In genomic region chr18:63099026-63099840, GRCh38 we compare ENCODE assay signal across 11 cellular contexts.
DNase-seq lines count a peak whose midpoint lies in the region; ATAC-seq and TF ChIP-seq lines count a peak whose summit lies in the region.
"Had no signal": no experiment of that assay in that cellular context is flagged by ENCODE, and none has a peak within 500 bp of the region (broad histone marks: within the 10 kb centered on the region; RNA-seq: fewer than 3 reads in every experiment).

No MANE protein-coding gene starts in this region.

- peaks cover 8% of the 10 kb centered on the region for H3K27me3 Mint-ChIP-seq in activated CD4-positive, alpha-beta T cell treated with anti-CD3 and anti-CD28 coated beads for 36 hours
- no peaks in the 10 kb centered on the region for H3K27me3 Mint-ChIP-seq in central memory CD8-positive, alpha-beta T cell
- H3K27me3 Mint-ChIP-seq: dendritic cell treated with granulocyte-macrophage colony-stimulating factor and Interleukin-4, amounts not matched to agents 40 ng/mL and 50 ng/mL, for 4 days had no signal

- intact Hi-C loops in activated CD4-positive, alpha-beta T cell treated with anti-CD3 and anti-CD28 coated beads for 36 hours (cut with DNase I, micrococcal nuclease): no loop called here
- intact Hi-C loops in psoas muscle (cut with DNase I): loop anchor here in 1 of 2 donors (5.0 kb wide), 1 partner anchor 452 kb away; no protein-coding TSS in a partner anchor

- no peak overlapping the region for H3K4me3 Mint-ChIP-seq in activated CD4-positive, alpha-beta T cell treated with anti-CD3 and anti-CD28 coated beads for 36 hours
- H3K4me3 Mint-ChIP-seq in central memory CD8-positive, alpha-beta T cell: peak overlapping the region; percentile 56
- H3K4me3 Mint-ChIP-seq: dendritic cell treated with granulocyte-macrophage colony-stimulating factor and Interleukin-4, amounts not matched to agents 40 ng/mL and 50 ng/mL, for 4 days; nephron progenitor cell had no signal

- H3K36me3 Mint-ChIP-seq in activated CD4-positive, alpha-beta T cell treated with anti-CD3 and anti-CD28 coated beads for 36 hours (ENCODE audit: low read depth): no peaks in the 10 kb centered on the region
- H3K36me3 Mint-ChIP-seq in central memory CD8-positive, alpha-beta T cell (ENCODE audit: insufficient read depth): peaks cover 7% of the 10 kb centered on the region

- ATAC-seq in activated CD4-positive, alpha-beta T cell treated with anti-CD3 and anti-CD28 coated beads for 36 hours: no peak
- ATAC-seq in HG03571 (IDR thresholded peaks at IDR 0.05; ENCODE audit: unreplicated experiment): peak; percentile 2
- no peak for ATAC-seq in central memory CD8-positive, alpha-beta T cell (replicated peaks; ENCODE audit: extremely low read depth, poor library complexity, severe bottlenecking)
- no peak for ATAC-seq in psoas muscle

- POLR2A ChIA-PET in activated CD4-positive, alpha-beta T cell treated with anti-CD3 and anti-CD28 coated beads for 36 hours (lab: Charles Lee): no interaction called here

- H3K9me3 ChIP-seq in psoas muscle (no peaks in the 10 kb centered on the region), MG63 (no peaks in the 10 kb centered on the region)

- H3K27me3 ChIP-seq in psoas muscle (ENCODE audit: insufficient read depth in 3 of 3, low read length in 2 of 3) (no peaks in the 10 kb centered on the region), MG63 (peaks cover 2% of the 10 kb centered on the region; the same call in 1 of the 2 replicates)

- no peak for TF ChIP-seq CTCF in psoas muscle (IDR thresholded peaks at IDR 0.05)

- no peaks in the 10 kb centered on the region for H3K9me3 Mint-ChIP-seq in activated CD4-positive, alpha-beta T cell treated with anti-CD3 and anti-CD28 coated beads for 36 hours (ENCODE audit: low read depth)
- H3K9me3 Mint-ChIP-seq in central memory CD8-positive, alpha-beta T cell: no peaks in the 10 kb centered on the region
- H3K9me3 Mint-ChIP-seq: dendritic cell treated with granulocyte-macrophage colony-stimulating factor and Interleukin-4, amounts not matched to agents 40 ng/mL and 50 ng/mL, for 4 days had no signal

- peaks cover 35% of the 10 kb centered on the region for H3K4me1 Mint-ChIP-seq in activated CD4-positive, alpha-beta T cell treated with anti-CD3 and anti-CD28 coated beads for 36 hours
- H3K4me1 Mint-ChIP-seq in central memory CD8-positive, alpha-beta T cell: peaks cover 50% of the 10 kb centered on the region

- WGBS in psoas muscle, 3 donors: 85 to 87% (median 87%) methylated on average over 16 of the region's 16 CpGs

- peak overlapping the region; percentile 30 for H3K27ac Mint-ChIP-seq in activated CD4-positive, alpha-beta T cell treated with anti-CD3 and anti-CD28 coated beads for 36 hours
- H3K27ac Mint-ChIP-seq in central memory CD8-positive, alpha-beta T cell (ENCODE audit: low read depth): peak overlapping the region; percentile 82
- H3K27ac Mint-ChIP-seq: dendritic cell treated with granulocyte-macrophage colony-stimulating factor and Interleukin-4, amounts not matched to agents 40 ng/mL and 50 ng/mL, for 4 days had no signal

- H3K4me3 ChIP-seq in psoas muscle: no peak overlapping the region
- H3K4me3 ChIP-seq in MG63: no peak overlapping the region

- no peaks in the 10 kb centered on the region for H3K36me3 ChIP-seq in psoas muscle (ENCODE audit: insufficient read depth in 1 of 2, low read depth in 1 of 2)
- no peaks in the 10 kb centered on the region for H3K36me3 ChIP-seq in MG63

- no peak for DNase-seq in activated CD4-positive, alpha-beta T cell treated with anti-CD3 and anti-CD28 coated beads for 36 hours
- no peak for DNase-seq in activated CD4-positive, alpha-beta T cell treated with anti-CD3 and anti-CD28 coated beads, Interleukin-2, amount 50 U/mL, for 4 hours
- DNase-seq in central memory CD8-positive, alpha-beta T cell (ENCODE audit: low spot score in 2 of 2): no peak
- DNase-seq in psoas muscle: no peak
- no peak for DNase-seq in HuH-7 (ENCODE audit: low spot score)
- DNase-seq in nucleus accumbens (lab: John Stamatoyannopoulos, UW): no peak
- no peak for DNase-seq in MG63
- DNase-seq: 8988T, nephron progenitor cell had no signal

- CTCF ChIA-PET in activated CD4-positive, alpha-beta T cell treated with anti-CD3 and anti-CD28 coated beads for 36 hours (lab: Charles Lee): interaction anchor here (1.0 kb wide), 1 partner anchor 25 kb away, joined by 3 read pairs; no protein-coding TSS in a partner anchor

- H3K4me1 ChIP-seq in psoas muscle: peaks cover 12% of the 10 kb centered on the region

- H3K27ac ChIP-seq in psoas muscle: peak overlapping the region; percentile 58
